ENCODE assay signal across 8 cellular contexts in the genomic region with DNA sequence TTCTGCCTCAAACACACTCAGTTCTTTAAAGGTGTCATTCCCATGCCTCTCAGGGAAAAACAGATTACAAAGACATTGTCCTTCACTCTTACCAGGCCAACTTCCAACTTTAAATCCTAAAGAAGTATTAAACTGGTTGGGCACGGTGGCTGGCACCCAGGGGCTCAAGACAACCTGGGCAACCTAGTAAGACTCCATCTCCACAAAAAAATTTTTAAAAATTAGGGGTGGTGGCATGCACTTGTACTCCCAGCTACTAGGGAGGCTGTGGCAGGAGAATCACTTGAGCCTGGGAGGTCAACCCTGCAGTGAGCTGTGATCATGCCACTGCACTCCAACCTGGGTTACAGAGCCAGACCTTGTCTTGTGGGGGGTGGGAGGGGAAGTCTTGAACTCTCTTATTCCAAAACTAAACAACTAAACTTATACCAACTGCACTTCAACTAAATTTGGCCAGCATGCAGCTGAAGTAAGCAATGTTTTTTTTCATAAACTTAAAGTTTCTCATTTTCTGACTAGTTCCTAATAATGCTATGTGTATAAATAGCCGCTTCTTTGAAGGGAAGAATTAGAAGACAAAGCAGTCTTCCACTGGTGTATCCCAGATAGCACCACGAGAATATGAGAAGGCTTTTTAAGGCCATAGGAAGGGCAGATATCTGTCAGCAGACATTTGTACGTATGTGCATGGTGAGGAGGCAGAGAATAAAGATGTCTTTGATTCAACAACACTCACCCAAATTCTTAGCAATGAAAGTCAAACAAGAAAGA. TPM values are rescaled to one million over a fixed set of nuclear protein-coding genes. Genes with fewer than 3 reads are reported as not detected.
DNase-seq lines count a peak whose midpoint lies in the region; ATAC-seq, FAIRE-seq and TF ChIP-seq lines count a peak whose summit lies in the region.

No MANE protein-coding gene starts in this region.

- no peak overlapping the region for H2BK15ac ChIP-seq in mesenchymal stem cell (ENCODE audit: low read depth, poor library complexity, severe bottlenecking)

- POLR2A ChIA-PET in K562 (lab: Yijun Ruan, JAX), result interaction anchor here (1.8 kb wide), 1 partner anchor 198 kb away, joined by 3 read pairs; no protein-coding TSS in a partner anchor

- H3K27me3 ChIP-seq in cardiac muscle cell (no peaks in the 10 kb centered on the region), K562 (ENCODE audit: control insufficient read depth in 2 of 2, insufficient read depth in 2 of 2, low read length in 2 of 2) (no peaks in the 10 kb centered on the region), mesenchymal stem cell (ENCODE audit: control insufficient read depth in 1 of 2, insufficient read depth in 1 of 2, low read length in 2 of 2) (no peaks in the 10 kb centered on the region)

- H3K14ac ChIP-seq in mesenchymal stem cell (ENCODE audit: low read length in 2 of 2), result no peak overlapping the region

- H3K4me3 ChIP-seq in cardiac muscle cell, result no peak overlapping the region
- peak overlapping the region; percentile 66 for H3K4me3 ChIP-seq in K562
- peak overlapping the region in 1 of 2 experiments; percentile 88 for H3K4me3 ChIP-seq in mesenchymal stem cell (ENCODE audit: insufficient read depth in 1 of 2, low read depth in 1 of 2, low read length in 2 of 2)
- H3K4me3 ChIP-seq in urinary bladder (ENCODE audit: low read depth, low read length), result no peak overlapping the region

- peak overlapping the region in 1 of 2 experiments; percentile 37 for H3K18ac ChIP-seq in mesenchymal stem cell (ENCODE audit: low read depth in 1 of 2, low read length in 2 of 2)

- H3K27ac ChIP-seq in cardiac muscle cell (peak overlapping the region; percentile 91), K562 (ENCODE audit: extremely low read depth, low read depth, low read length) (peak overlapping the region; percentile 91), mesenchymal stem cell (ENCODE audit: low read length, poor library complexity, severe bottlenecking) (peak overlapping the region; percentile 74), urinary bladder (ENCODE audit: low read depth) (peak overlapping the region; percentile 74)

- peak in 1 of 2 donors; percentile 25 for DNase-seq in cardiac muscle cell (ENCODE audit: low read depth in 1 of 2, low spot score in 1 of 2)
- DNase-seq in left ventricle myocardium superior, result no peak
- DNase-seq in K562 (ENCODE audit: extremely low read depth in 1 of 4, low spot score in 3 of 4), result peak in 1 of 4 experiments; percentile 55
- DNase-seq in mesenchymal stem cell, result no peak
- no peak for DNase-seq in activated CD4-positive, CD25-positive, alpha-beta regulatory T cell treated with anti-CD3 and anti-CD28 coated beads, Interleukin-2, amount 50 U/mL, for 72 hours
- DNase-seq in NCI-H146 (lab: John Stamatoyannopoulos, UW), result no peak

- no peak overlapping the region for H2BK12ac ChIP-seq in mesenchymal stem cell (ENCODE audit: low read length in 2 of 2)

- FAIRE-seq in K562 (lab: Jason Lieb, UNC), result no peak

- no peak overlapping the region for H2BK120ac ChIP-seq in mesenchymal stem cell (ENCODE audit: low read depth, low read length)

- in situ Hi-C loops in K562 (cut with MboI), result no loop called here

- TF ChIP-seq CTCF in cardiac muscle cell (IDR thresholded peaks at IDR 0.05; ENCODE audit: low read depth, low read length), result no peak
- TF ChIP-seq CTCF in K562 (IDR thresholded peaks at IDR 0.05 in 2 of 3, conservative IDR thresholded peaks at IDR 0.05 in 1 of 3; ENCODE audit: insufficient read depth in 2 of 3, low read depth in 1 of 3, low read length in 3 of 3), result no peak

- peak overlapping the region; percentile 89 to 90 for H3K9ac ChIP-seq in K562 (ENCODE audit: insufficient read depth in 1 of 2, low read depth in 2 of 2, low read length in 2 of 2)
- H3K9ac ChIP-seq in mesenchymal stem cell (ENCODE audit: low read length), result peak overlapping the region; percentile 96

- TF ChIP-seq RAD21 in K562 (CRISPR knock-in tag; conservative IDR thresholded peaks at IDR 0.05 in 1 of 2, IDR thresholded peaks at IDR 0.05 in 1 of 2), result no peak

- H3K23ac ChIP-seq in mesenchymal stem cell (ENCODE audit: low read length in 2 of 2), result no peak overlapping the region

- H3K9me3 ChIP-seq in cardiac muscle cell (ENCODE audit: low read depth), result no peaks in the 10 kb centered on the region
- H3K9me3 ChIP-seq in K562 (replicated peaks; ENCODE audit: control insufficient read depth, insufficient read depth, low read depth, low read length), result no peaks in the 10 kb centered on the region
- H3K9me3 ChIP-seq in mesenchymal stem cell (ENCODE audit: control insufficient read depth, low read length), result no peaks in the 10 kb centered on the region

- H2AFZ ChIP-seq in K562 (ENCODE audit: low read depth, low read length), result peak overlapping the region; percentile 10; the same call in 1 of the 2 replicates
- no peak overlapping the region for H2AFZ ChIP-seq in mesenchymal stem cell (ENCODE audit: low read depth, low read length)

- H3K79me1 ChIP-seq in mesenchymal stem cell (replicated peaks; ENCODE audit: low read length, poor library complexity, severe bottlenecking), result peaks cover 4% of the 10 kb centered on the region

- CTCF ChIA-PET in K562 (lab: Yijun Ruan, JAX; ENCODE audit: low intra/inter-chr PET ratio), result no interaction called here

- no peaks in the 10 kb centered on the region for H3K9me1 ChIP-seq in K562 (ENCODE audit: control insufficient read depth, insufficient read depth, low read length)

- no peak overlapping the region for H2BK5ac ChIP-seq in mesenchymal stem cell (ENCODE audit: low read depth, low read length, poor library complexity, severe bottlenecking)

- no peak for TF ChIP-seq EP300 in K562 (IDR thresholded peaks at IDR 0.05; ENCODE audit: low read length)

- WGBS in K562 (ENCODE audit: insufficient coverage, low coverage, missing lambda C conversion rate), result 4% methylated on average over 4 of the region's 4 CpGs
- WGBS in mesenchymal stem cell, result 94% methylated on average over 4 of the region's 4 CpGs
- WGBS in urinary bladder, result 57% methylated on average over 4 of the region's 4 CpGs

- no peak for TF ChIP-seq POLR2A in K562 (conservative IDR thresholded peaks at IDR 0.05)

- no peak for ATAC-seq in left ventricle myocardium superior
- ATAC-seq in K562, result no peak
- ATAC-seq in GM21423 (IDR thresholded peaks at IDR 0.05; ENCODE audit: unreplicated experiment), result no peak

- H3K4me2 ChIP-seq in K562 (ENCODE audit: insufficient read depth, low read length) (peak overlapping the region; percentile 87), mesenchymal stem cell (ENCODE audit: low read length, poor library complexity, severe bottlenecking) (peak overlapping the region; percentile 48)

- no peak overlapping the region for H4K91ac ChIP-seq in mesenchymal stem cell (ENCODE audit: low read length)

- BruUV-seq in K562 (replicated peaks; lab: Mats Ljungman, UMichigan), result no TSS peak

- H3K36me3 ChIP-seq in cardiac muscle cell, result no peaks in the 10 kb centered on the region
- H3K36me3 ChIP-seq in K562 (ENCODE audit: control insufficient read depth, insufficient read depth, low read length), result no peaks in the 10 kb centered on the region; the same call in 2 of the 3 replicates
- H3K36me3 ChIP-seq in mesenchymal stem cell (ENCODE audit: control insufficient read depth in 1 of 2, insufficient read depth in 2 of 2, low read depth in 1 of 2, low read length in 2 of 2), result no peaks in the 10 kb centered on the region
- H3K36me3 ChIP-seq in urinary bladder (ENCODE audit: insufficient read depth), result no peaks in the 10 kb centered on the region

- peak overlapping the region in 1 of 2 experiments; percentile 64 for H3K4ac ChIP-seq in mesenchymal stem cell (ENCODE audit: low read depth in 1 of 2, low read length in 2 of 2)

- H4K8ac ChIP-seq in mesenchymal stem cell (ENCODE audit: low read length), result peak overlapping the region; percentile 77

- peak overlapping the region; percentile 51 for H2AK5ac ChIP-seq in mesenchymal stem cell (ENCODE audit: low read length, severe bottlenecking)

- intact Hi-C loops in left ventricle myocardium superior (cut with micrococcal nuclease) (no loop called here), K562 (cut with micrococcal nuclease) (loop anchor here (2.0 kb wide), 1 partner anchor 35 kb away; no protein-coding TSS in a partner anchor)

- H3K79me2 ChIP-seq in K562 (ENCODE audit: control insufficient read depth, insufficient read depth, low read length), result peaks cover 76% of the 10 kb centered on the region

- H3K4me1 ChIP-seq in cardiac muscle cell (ENCODE audit: low read depth), result peaks cover 27% of the 10 kb centered on the region
- H3K4me1 ChIP-seq in K562 (replicated peaks in 1 of 2; ENCODE audit: control insufficient read depth in 2 of 2, insufficient read depth in 2 of 2, low read length in 2 of 2), result peaks cover 43 to 57% of the 10 kb centered on the region in 2 experiments
- peaks cover 12% of the 10 kb centered on the region for H3K4me1 ChIP-seq in mesenchymal stem cell (ENCODE audit: control insufficient read depth, insufficient read depth, low read depth, low read length)
- H3K4me1 ChIP-seq in urinary bladder (ENCODE audit: insufficient read depth), result no peaks in the 10 kb centered on the region

- no peaks in the 10 kb centered on the region for H4K20me1 ChIP-seq in K562 (replicated peaks; ENCODE audit: control insufficient read depth, insufficient read depth, low read length)

RNA-seq across cellular contexts. Expression of a gene that starts 2.4 kb away (rescaled TPM):
- 26.9 and 30.5 TPM in 2 replicates for total RNA-seq in cardiac muscle cell
- 33.3 and 41.3 TPM in 2 replicates for polyA plus RNA-seq in cardiac muscle cell
- total RNA-seq in left ventricle myocardium superior, result 22.9 TPM
- 262 and 366 TPM in 2 replicates for total RNA-seq in K562 (2011; cell fraction: chromatin; rRNA removed; ENCODE audit: low replicate concordance)
- 161 and 181 TPM in 2 replicates for total RNA-seq in K562 (2011; cell fraction: nucleolus; rRNA removed)
- total RNA-seq in K562 (2011; cell fraction: nucleoplasm; rRNA removed), result 245 and 254 TPM in 2 replicates
- total RNA-seq in K562 (2014; rRNA removed), result 26.1 and 29.7 TPM in 2 replicates
- total RNA-seq in K562 (2014; rRNA removed; fragmentation: Illumina TruSeq; extraction: Trizol), result 37.8 and 39.3 TPM in 2 replicates
- total RNA-seq in K562 (2015; rRNA removed; fragmentation: Illumina TruSeq; extraction: Trizol), result 30.3 and 32.9 TPM in 2 replicates
- 36.8 and 38.8 TPM in 2 replicates for total RNA-seq in K562 (2021)
- 54.0 and 65.8 TPM in 2 replicates for polyA plus RNA-seq in K562 (2011; rRNA removed)
- 26.5 and 64.3 TPM in 2 replicates for polyA plus RNA-seq in K562 (2011; cell fraction: cytosol; rRNA removed)
- 109 and 145 TPM in 2 replicates for polyA plus RNA-seq in K562 (2011; cell fraction: nucleus; rRNA removed)
- polyA plus RNA-seq in K562 (2012), result 32.5 and 33.3 TPM in 2 replicates
- polyA plus RNA-seq in K562 (2014; fragmentation: Illumina TruSeq; extraction: Trizol), result 30.1 and 36.3 TPM in 2 replicates
- polyA plus RNA-seq in K562 (2014; fragmentation: Nextera tagmentation; extraction: Ambion mirVana), result 10 to 100 TPM; 21.1 to 27.6 TPM
- polyA plus RNA-seq in K562 (2014; rRNA removed), result 31.7 and 39.3 TPM in 2 replicates
- polyA minus RNA-seq in K562 (2011; rRNA and poly(A)+ RNA removed), result 85.9 and 89.7 TPM in 2 replicates
- polyA minus RNA-seq in K562 (2011; cell fraction: cytosol; rRNA and poly(A)+ RNA removed), result 20.3 and 25.1 TPM in 2 replicates
- polyA minus RNA-seq in K562 (2011; cell fraction: nucleus; rRNA and poly(A)+ RNA removed), result 52.8 and 79.3 TPM in 2 replicates
- 20.4 TPM for polyA plus RNA-seq in mesenchymal stem cell (2013, experiment 1 of 2)
- 19.7 TPM for polyA plus RNA-seq in mesenchymal stem cell (2013, experiment 2 of 2)
- total RNA-seq in urinary bladder, result 78.3 TPM
- 21.5 TPM for polyA plus RNA-seq in urinary bladder

RNA-seq across cellular contexts. Expression of a gene that starts 24.3 kb away (rescaled TPM):
- total RNA-seq in cardiac muscle cell (30.3 and 47.3 TPM in 2 replicates), left ventricle myocardium superior (19.3 TPM), K562 (2014; rRNA removed) (65.1 and 69.0 TPM in 2 replicates), K562 (2014; rRNA removed; fragmentation: Illumina TruSeq; extraction: Trizol) (82.9 and 96.9 TPM in 2 replicates), K562 (2015; rRNA removed; fragmentation: Illumina TruSeq; extraction: Trizol) (71.3 and 74.0 TPM in 2 replicates), K562 (2021) (70.1 and 71.2 TPM in 2 replicates), urinary bladder (61.4 TPM)
- polyA plus RNA-seq in cardiac muscle cell (23.5 and 33.5 TPM in 2 replicates), K562 (2011; rRNA removed) (163 and 214 TPM in 2 replicates), K562 (2014; fragmentation: Illumina TruSeq; extraction: Trizol) (113 and 121 TPM in 2 replicates), K562 (2014; fragmentation: Nextera tagmentation; extraction: Ambion mirVana) (10 to 100 TPM; 58.7 to 75.4 TPM), K562 (2014; rRNA removed) (106 and 112 TPM in 2 replicates), urinary bladder (63.3 TPM)
- total RNA-seq in K562 (2011; cell fraction: chromatin; rRNA removed; ENCODE audit: low replicate concordance), result 306 and 323 TPM in 2 replicates
- 186 and 193 TPM in 2 replicates for total RNA-seq in K562 (2011; cell fraction: nucleolus; rRNA removed)
- total RNA-seq in K562 (2011; cell fraction: nucleoplasm; rRNA removed), result 291 and 382 TPM in 2 replicates
- 96.8 and 210 TPM in 2 replicates for polyA plus RNA-seq in K562 (2011; cell fraction: cytosol; rRNA removed)
- 281 and 303 TPM in 2 replicates for polyA plus RNA-seq in K562 (2011; cell fraction: nucleus; rRNA removed)
- 81.2 and 169 TPM in 2 replicates for polyA plus RNA-seq in K562 (2012)
- polyA minus RNA-seq in K562 (2011; rRNA and poly(A)+ RNA removed), result 142 and 155 TPM in 2 replicates
- 53.3 and 56.5 TPM in 2 replicates for polyA minus RNA-seq in K562 (2011; cell fraction: cytosol; rRNA and poly(A)+ RNA removed)
- 62.3 and 102 TPM in 2 replicates for polyA minus RNA-seq in K562 (2011; cell fraction: nucleus; rRNA and poly(A)+ RNA removed)
- polyA plus RNA-seq in mesenchymal stem cell (2013, experiment 1 of 2), result 32.8 TPM
- polyA plus RNA-seq in mesenchymal stem cell (2013, experiment 2 of 2), result 30.8 TPM

RNA-seq across cellular contexts. Expression of a gene that starts 59.6 kb away (rescaled TPM):
- total RNA-seq in cardiac muscle cell (19.0 and 21.1 TPM in 2 replicates), left ventricle myocardium superior (18.8 TPM), K562 (2014; rRNA removed) (5.9 and 8.0 TPM in 2 replicates), K562 (2014; rRNA removed; fragmentation: Illumina TruSeq; extraction: Trizol) (5.2 and 5.9 TPM in 2 replicates), K562 (2015; rRNA removed; fragmentation: Illumina TruSeq; extraction: Trizol) (5.0 and 5.7 TPM in 2 replicates), K562 (2021) (10.8 and 13.9 TPM in 2 replicates), urinary bladder (22.6 TPM)
- polyA plus RNA-seq in cardiac muscle cell (16.9 and 22.5 TPM in 2 replicates), K562 (2011; rRNA removed) (9.7 and 9.9 TPM in 2 replicates), K562 (2014; fragmentation: Illumina TruSeq; extraction: Trizol) (8.9 and 9.1 TPM in 2 replicates), K562 (2014; fragmentation: Nextera tagmentation; extraction: Ambion mirVana) (1 to 10 TPM; 1.6 to 1.8 TPM), K562 (2014; rRNA removed) (7.9 and 8.5 TPM in 2 replicates), urinary bladder (15.7 TPM)
- 21.5 and 24.2 TPM in 2 replicates for total RNA-seq in K562 (2011; cell fraction: chromatin; rRNA removed; ENCODE audit: low replicate concordance)
- total RNA-seq in K562 (2011; cell fraction: nucleolus; rRNA removed), result 12.0 and 13.7 TPM in 2 replicates
- 16.7 and 20.5 TPM in 2 replicates for total RNA-seq in K562 (2011; cell fraction: nucleoplasm; rRNA removed)
- 5.5 and 6.0 TPM in 2 replicates for polyA plus RNA-seq in K562 (2011; cell fraction: cytosol; rRNA removed)
- polyA plus RNA-seq in K562 (2011; cell fraction: nucleus; rRNA removed), result 9.9 and 10.9 TPM in 2 replicates
- 7.2 and 11.0 TPM in 2 replicates for polyA plus RNA-seq in K562 (2012)
- 9.7 and 9.9 TPM in 2 replicates for polyA minus RNA-seq in K562 (2011; rRNA and poly(A)+ RNA removed)
- polyA minus RNA-seq in K562 (2011; cell fraction: cytosol; rRNA and poly(A)+ RNA removed), result 5.0 and 9.4 TPM in 2 replicates
- 4.4 and 7.4 TPM in 2 replicates for polyA minus RNA-seq in K562 (2011; cell fraction: nucleus; rRNA and poly(A)+ RNA removed)
- polyA plus RNA-seq in mesenchymal stem cell (2013, experiment 1 of 2), result 19.1 TPM
- 18.9 TPM for polyA plus RNA-seq in mesenchymal stem cell (2013, experiment 2 of 2)
